ENCODE assay signal across 24 cellular contexts in genomic region chr2:240589381-240589780, GRCh38. TPM values are rescaled to one million over a fixed set of nuclear protein-coding genes. Genes with fewer than 3 reads are reported as not detected.
DNase-seq lines count a peak whose midpoint lies in the region; ATAC-seq and TF ChIP-seq lines count a peak whose summit lies in the region.
"Had no signal": no experiment of that assay in that cellular context is flagged by ENCODE, and none has a peak within 500 bp of the region (broad histone marks: within the 10 kb centered on the region; RNA-seq: fewer than 3 reads in every experiment).

No MANE protein-coding gene starts in this region.

- no peak overlapping the region for H2AK5ac ChIP-seq in mesenchymal stem cell (ENCODE audit: low read length, severe bottlenecking)

- ATAC-seq in Right ventricle myocardium inferior (no peak), GM19023 (IDR thresholded peaks at IDR 0.05; ENCODE audit: unreplicated experiment) (no peak)
- ATAC-seq: A549; heart right ventricle; natural killer cell treated with Interleukin-12 subunit alpha and Interleukin-12 subunit beta and Interleukin-15 and Interleukin-18, amount 100 ng/mL, for 72 hours; stimulated activated naive CD8-positive, alpha-beta T cell treated with anti-CD3 and anti-CD28 coated beads, Interleukin-15, amount 100 ng/mL, for 72 hours had no signal

- no peak overlapping the region for H2AFZ ChIP-seq in mesenchymal stem cell (ENCODE audit: low read depth, low read length)
- H2AFZ ChIP-seq: PC-9 had no signal

- H3K14ac ChIP-seq in mesenchymal stem cell (ENCODE audit: low read length in 2 of 2): no peak overlapping the region

- H3K9me3 ChIP-seq in right atrium auricular region (no peaks in the 10 kb centered on the region), mesenchymal stem cell (ENCODE audit: control insufficient read depth, low read length) (no peaks in the 10 kb centered on the region)
- H3K9me3 ChIP-seq: A549, heart right ventricle, SJSA1, tibial nerve had no signal

- H2BK12ac ChIP-seq in mesenchymal stem cell (ENCODE audit: low read length in 2 of 2): no peak overlapping the region

- H3K36me3 ChIP-seq in right atrium auricular region: peaks cover 9% of the 10 kb centered on the region
- H3K36me3 ChIP-seq in mesenchymal stem cell (ENCODE audit: control insufficient read depth in 1 of 2, insufficient read depth in 2 of 2, low read depth in 1 of 2, low read length in 2 of 2): peaks cover 33 to 46% of the 10 kb centered on the region in 2 experiments

- DNase-seq in Right ventricle myocardium inferior (ENCODE audit: missing footprints) (peak; percentile 50), right atrium auricular region (ENCODE audit: low spot score) (no peak), mesenchymal stem cell (no peak), NCI-H1092 treated with DMSO at 0.1 percent for 48 hours (lab: John Stamatoyannopoulos, UW) (no peak), SIG-M5 treated with dmso at 0.1 percent for 504 hours (lab: John Stamatoyannopoulos, UW; ENCODE audit: unreplicated experiment) (no peak), NCI-H1694 treated with DMSO at 0.1 percent for 48 hours (lab: John Stamatoyannopoulos, UW) (no peak)
- DNase-seq: activated CD4-positive, alpha-beta T cell treated with anti-CD3 and anti-CD28 coated beads for 4 hours; activated naive CD8-positive, alpha-beta T cell treated with anti-CD3 and anti-CD28 coated beads for 36 hours; NCI-H187 treated with DMSO at 0.1 percent for 48 hours; NCI-H226; NCI-H82; PC-9; stimulated activated CD4-positive, alpha-beta T cell treated with anti-CD3 and anti-CD28 coated beads, Interleukin-2, amount 100 ng/mL, for 48 hours; stimulated activated naive CD8-positive, alpha-beta T cell treated with anti-CD3 and anti-CD28 coated beads, Interleukin-15, amount 100 ng/mL, for 72 hours had no signal

- no peak overlapping the region for H2BK120ac ChIP-seq in mesenchymal stem cell (ENCODE audit: low read depth, low read length)

- peak overlapping the region; percentile 20 for H4K91ac ChIP-seq in mesenchymal stem cell (ENCODE audit: low read length)

- H3K27ac ChIP-seq in right atrium auricular region: peak overlapping the region in 1 of 2 donors; percentile 13
- H3K27ac ChIP-seq in mesenchymal stem cell (ENCODE audit: low read length, poor library complexity, severe bottlenecking): peak overlapping the region; percentile 37
- H3K27ac ChIP-seq: A549, C4-2B, PC-9, SJSA1, tibial nerve had no signal

- H3K27me3 ChIP-seq in right atrium auricular region (no peaks in the 10 kb centered on the region), mesenchymal stem cell (ENCODE audit: control insufficient read depth in 1 of 2, insufficient read depth in 1 of 2, low read length in 2 of 2) (no peaks in the 10 kb centered on the region)
- H3K27me3 ChIP-seq: heart right ventricle, SJSA1, tibial nerve had no signal

- WGBS in mesenchymal stem cell: 90% methylated on average over 14 of the region's 14 CpGs

- peak overlapping the region in 2 of 5 experiments; percentile 24 to 50 for H3K27ac Mint-ChIP-seq in brain
- H3K27ac Mint-ChIP-seq: activated naive CD8-positive, alpha-beta T cell treated with anti-CD3 and anti-CD28 coated beads for 36 hours had no signal

- no peak overlapping the region for H3K9ac ChIP-seq in mesenchymal stem cell (ENCODE audit: low read length)

- H2BK5ac ChIP-seq in mesenchymal stem cell (ENCODE audit: low read depth, low read length, poor library complexity, severe bottlenecking): no peak overlapping the region

- H3K4me1 ChIP-seq in right atrium auricular region: peaks cover 0 to 53% of the 10 kb centered on the region in 2 donors
- peaks cover 38% of the 10 kb centered on the region for H3K4me1 ChIP-seq in mesenchymal stem cell (ENCODE audit: control insufficient read depth, insufficient read depth, low read depth, low read length)

- no peak overlapping the region for H4K8ac ChIP-seq in mesenchymal stem cell (ENCODE audit: low read length)

- H3K23ac ChIP-seq in mesenchymal stem cell (ENCODE audit: low read length in 2 of 2): no peak overlapping the region

- H3K27me3 Mint-ChIP-seq in brain: peaks cover 11% of the 10 kb centered on the region
- H3K27me3 Mint-ChIP-seq: activated naive CD8-positive, alpha-beta T cell treated with anti-CD3 and anti-CD28 coated beads for 36 hours; natural killer cell treated with Interleukin-12 subunit alpha and Interleukin-12 subunit beta and Interleukin-15 and Interleukin-18, amount 100 ng/mL, for 72 hours; stimulated activated naive CD8-positive, alpha-beta T cell treated with anti-CD3 and anti-CD28 coated beads, Interleukin-15, amount 100 ng/mL, for 72 hours had no signal

- H3K36me3 Mint-ChIP-seq in brain: peaks cover 19% of the 10 kb centered on the region
- H3K36me3 Mint-ChIP-seq: activated naive CD8-positive, alpha-beta T cell treated with anti-CD3 and anti-CD28 coated beads for 36 hours; natural killer cell treated with Interleukin-12 subunit alpha and Interleukin-12 subunit beta and Interleukin-15 and Interleukin-18, amount 100 ng/mL, for 72 hours had no signal

- H3K4me3 ChIP-seq in right atrium auricular region (no peak overlapping the region), mesenchymal stem cell (ENCODE audit: insufficient read depth in 1 of 2, low read depth in 1 of 2, low read length in 2 of 2) (no peak overlapping the region)
- H3K4me3 ChIP-seq: A549, heart right ventricle, PC-9, SJSA1, smooth muscle cell, tibial nerve had no signal

- H2BK15ac ChIP-seq in mesenchymal stem cell (ENCODE audit: low read depth, poor library complexity, severe bottlenecking): no peak overlapping the region

- no peak for TF ChIP-seq CTCF in right atrium auricular region (IDR thresholded peaks at IDR 0.05)
- TF ChIP-seq CTCF in brain (conservative IDR thresholded peaks at IDR 0.05): no peak

- no peaks in the 10 kb centered on the region for H3K9me3 Mint-ChIP-seq in brain
- H3K9me3 Mint-ChIP-seq: activated naive CD8-positive, alpha-beta T cell treated with anti-CD3 and anti-CD28 coated beads for 36 hours; natural killer cell treated with Interleukin-12 subunit alpha and Interleukin-12 subunit beta and Interleukin-15 and Interleukin-18, amount 100 ng/mL, for 72 hours; stimulated activated naive CD8-positive, alpha-beta T cell treated with anti-CD3 and anti-CD28 coated beads, Interleukin-15, amount 100 ng/mL, for 72 hours had no signal

- peaks cover 37% of the 10 kb centered on the region for H3K4me1 Mint-ChIP-seq in brain

- peaks cover 53% of the 10 kb centered on the region for H3K79me1 ChIP-seq in mesenchymal stem cell (replicated peaks; ENCODE audit: low read length, poor library complexity, severe bottlenecking)

- H3K4ac ChIP-seq in mesenchymal stem cell (ENCODE audit: low read depth in 1 of 2, low read length in 2 of 2): no peak overlapping the region

- H3K4me3 Mint-ChIP-seq in brain: peak overlapping the region in 3 of 5 experiments; percentile 84 to 97 (median 87)
- H3K4me3 Mint-ChIP-seq: activated naive CD8-positive, alpha-beta T cell treated with anti-CD3 and anti-CD28 coated beads for 36 hours had no signal

- no peak overlapping the region for H3K18ac ChIP-seq in mesenchymal stem cell (ENCODE audit: low read depth in 1 of 2, low read length in 2 of 2)

- peak overlapping the region; percentile 51 for H3K4me2 ChIP-seq in mesenchymal stem cell (ENCODE audit: low read length, poor library complexity, severe bottlenecking)
- H3K4me2 ChIP-seq: A549, PC-9, smooth muscle cell had no signal

- intact Hi-C loops in Right ventricle myocardium inferior (cut with DNase I): no loop called here

RNA-seq across cellular contexts. Expression of gene CAPN10, which starts 2.8 kb away (rescaled TPM):
- total RNA-seq in Right ventricle myocardium inferior: 51.8 TPM
- total RNA-seq in right atrium auricular region: 10 to 100 TPM; 14.1 to 14.6 TPM
- 15.8 TPM for polyA plus RNA-seq in brain (ENCODE audit: insufficient read depth, low read depth, low replicate concordance)
- 8.9 TPM for polyA plus RNA-seq in mesenchymal stem cell (2013, experiment 1 of 2)
- polyA plus RNA-seq in mesenchymal stem cell (2013, experiment 2 of 2): 8.8 TPM

RNA-seq across cellular contexts. Expression of gene RNPEPL1, which starts 21.1 kb away (rescaled TPM):
- total RNA-seq in Right ventricle myocardium inferior: 98.4 TPM
- total RNA-seq in right atrium auricular region: 10 to 100 TPM; 62.0 to 76.3 TPM
- polyA plus RNA-seq in brain (ENCODE audit: insufficient read depth, low read depth, low replicate concordance): 48.5 TPM
- 42.6 TPM for polyA plus RNA-seq in mesenchymal stem cell (2013, experiment 1 of 2)
- 43.8 TPM for polyA plus RNA-seq in mesenchymal stem cell (2013, experiment 2 of 2)

RNA-seq across cellular contexts. Expression of gene DUSP28, which starts 29.2 kb away (rescaled TPM):
- 14.4 TPM for total RNA-seq in Right ventricle myocardium inferior
- 10 to 100 TPM; 12.0 to 17.5 TPM for total RNA-seq in right atrium auricular region
- polyA plus RNA-seq in brain (ENCODE audit: insufficient read depth, low read depth, low replicate concordance): 6.3 TPM
- polyA plus RNA-seq in mesenchymal stem cell (2013, experiment 1 of 2): 3.5 TPM
- 4.1 TPM for polyA plus RNA-seq in mesenchymal stem cell (2013, experiment 2 of 2)

RNA-seq across cellular contexts. Expression of gene ANKMY1, which starts 31.6 kb away (rescaled TPM):
- 5.9 TPM for total RNA-seq in Right ventricle myocardium inferior
- 1 to 10 TPM; 3.7 to 7.9 TPM for total RNA-seq in right atrium auricular region
- 7.0 TPM for polyA plus RNA-seq in brain (ENCODE audit: insufficient read depth, low read depth, low replicate concordance)
- 3.6 TPM for polyA plus RNA-seq in mesenchymal stem cell (2013, experiment 1 of 2)
- polyA plus RNA-seq in mesenchymal stem cell (2013, experiment 2 of 2): 2.7 TPM

RNA-seq across cellular contexts. Expression of gene GPR35, which starts 35.9 kb away (rescaled TPM):
- total RNA-seq in Right ventricle myocardium inferior (2.2 TPM), right atrium auricular region (under 1 TPM; 0.56 to 0.86 TPM)
- polyA plus RNA-seq in brain (ENCODE audit: insufficient read depth, low read depth, low replicate concordance): 1.5 TPM
- 0.15 TPM for polyA plus RNA-seq in mesenchymal stem cell (2013, experiment 1 of 2)
- polyA plus RNA-seq in mesenchymal stem cell (2013, experiment 2 of 2): 0.21 TPM
- total RNA-seq: epithelial cell of proximal tubule had no signal
